8 cellular contexts compared by ENCODE assay signal in genomic region chr1:117928881-117929339, GRCh38. TPM values are rescaled to one million over a fixed set of nuclear protein-coding genes. Genes with fewer than 3 reads are reported as not detected.
DNase-seq lines count a peak whose midpoint lies in the region; ATAC-seq and TF ChIP-seq lines count a peak whose summit lies in the region.

No MANE protein-coding gene starts in this region.

- H2AFZ ChIP-seq in IMR-90 (replicated peaks; ENCODE audit: low read length, poor library complexity) (peak overlapping the region; percentile 99), hepatocyte (peak overlapping the region; percentile 92)

- dilution Hi-C loops in IMR-90 (cut with HindIII; ENCODE audit: low sequenced_read_pairs, unreplicated experiment): no loop called here

- no peak overlapping the region for H2BK15ac ChIP-seq in IMR-90 (ENCODE audit: low read depth, low read length)

- ATAC-seq in GM21737 (IDR thresholded peaks at IDR 0.05; ENCODE audit: unreplicated experiment) (peak; percentile 42), IMR-90 (ENCODE audit: low read depth) (peak; percentile 79)

- H4K20me1 ChIP-seq in IMR-90 (ENCODE audit: insufficient read depth, low read length): peaks cover 8% of the 10 kb centered on the region; the same call in 1 of the 2 replicates
- H4K20me1 ChIP-seq in hepatocyte (ENCODE audit: insufficient read depth, poor library complexity, severe bottlenecking): no peaks in the 10 kb centered on the region

- in situ Hi-C loops in IMR-90 (cut with MboI; ENCODE audit: low sequenced_read_pairs): no loop called here
- in situ Hi-C loops in astrocyte of the spinal cord (cut with HindIII; ENCODE audit: low sequenced_read_pairs): no loop called here

- peak overlapping the region; percentile 78 for H3K23ac ChIP-seq in IMR-90 (ENCODE audit: low read depth, low read length)

- 0% methylated on average over 5 of the region's 24 CpGs; no CpG with 5 or more reads in 1 of the 2 experiments for WGBS in IMR-90 (ENCODE audit: extremely low coverage in 2 of 2, insufficient read length in 1 of 2), 2 experiments
- WGBS in hepatocyte (ENCODE audit: low lambda C conversion rate, missing lambda C conversion rate): 2% methylated on average over 24 of the region's 24 CpGs

- BruUV-seq in IMR-90 (replicated peaks; lab: Mats Ljungman, UMichigan): no TSS peak

- no peaks in the 10 kb centered on the region; the same call in 1 of the 2 replicates for H3K36me3 ChIP-seq in GM06990 (ENCODE audit: control insufficient read depth, insufficient read depth, low read length)
- H3K36me3 ChIP-seq in IMR-90 (ENCODE audit: control insufficient read depth, insufficient read depth, low read length): peaks cover 1% of the 10 kb centered on the region; the same call in 1 of the 2 replicates
- no peaks in the 10 kb centered on the region for H3K36me3 ChIP-seq in hepatocyte (replicated peaks; ENCODE audit: insufficient read depth, low read depth)

- TF ChIP-seq POLR2A in IMR-90 (IDR thresholded peaks at IDR 0.05; ENCODE audit: low read depth, low read length): no peak

- TF ChIP-seq RAD21 in IMR-90 (IDR thresholded peaks at IDR 0.05; ENCODE audit: low read length): peak; percentile 45

- TF ChIP-seq CTCF in GM06990 (IDR thresholded peaks at IDR 0.05; ENCODE audit: insufficient read depth, low read length, poor library complexity, severe bottlenecking) (no peak), IMR-90 (conservative IDR thresholded peaks at IDR 0.05; ENCODE audit: low read depth, low read length) (peak; percentile 41), astrocyte of the spinal cord (IDR thresholded peaks at IDR 0.05; ENCODE audit: low read depth, low read length) (peak; percentile 26), hepatocyte (IDR thresholded peaks at IDR 0.05; ENCODE audit: poor library complexity) (peak; percentile 5)

- H3K4me2 ChIP-seq in IMR-90 (ENCODE audit: low read depth, low read length) (peak overlapping the region; percentile 85), hepatocyte (peak overlapping the region; percentile 86)

- peak overlapping the region; percentile 70 for H3K9ac ChIP-seq in IMR-90 (ENCODE audit: low read depth, low read length)

- DNase-seq in GM06990 (ENCODE audit: extremely low read depth, insufficient read length): no peak
- peak; percentile 63 for DNase-seq in IMR-90
- DNase-seq in SHP77 treated with DMSO at 0.1 percent for 48 hours (lab: John Stamatoyannopoulos, UW): peak; percentile 18
- peak; percentile 60 for DNase-seq in astrocyte of the spinal cord (ENCODE audit: low read depth, low spot score)
- peak; percentile 79 for DNase-seq in hepatocyte (ENCODE audit: low spot score)
- DNase-seq in pulmonary artery endothelial cell (ENCODE audit: low read depth, low spot score): peak; percentile 29
- no peak for DNase-seq in NCI-H1694 treated with DMSO at 0.1 percent for 48 hours (lab: John Stamatoyannopoulos, UW)

- no peaks in the 10 kb centered on the region for H3K9me2 ChIP-seq in hepatocyte (replicated peaks; ENCODE audit: insufficient read depth)

- H3K4me1 ChIP-seq in IMR-90 (ENCODE audit: control insufficient read depth, insufficient read depth, low read length) (0 out of 2 replicates have a peak, but pooled peaks cover 3% of the 10 kb centered on the region), hepatocyte (ENCODE audit: insufficient read depth) (peaks cover 18% of the 10 kb centered on the region)

- H2BK20ac ChIP-seq in IMR-90 (ENCODE audit: low read depth, low read length): no peak overlapping the region

- H3K9me3 ChIP-seq in IMR-90 (ENCODE audit: control insufficient read depth, insufficient read depth, low read length) (no peaks in the 10 kb centered on the region), hepatocyte (ENCODE audit: low read depth) (no peaks in the 10 kb centered on the region)

- no peak overlapping the region for H3K18ac ChIP-seq in IMR-90 (ENCODE audit: low read depth, low read length)

- H2BK5ac ChIP-seq in IMR-90 (ENCODE audit: low read depth, low read length, poor library complexity, severe bottlenecking): peak overlapping the region; percentile 31

- H4K91ac ChIP-seq in IMR-90 (ENCODE audit: insufficient read depth, low read depth, low read length): no peak overlapping the region

- H2AK5ac ChIP-seq in IMR-90 (ENCODE audit: low read depth, low read length): peak overlapping the region; percentile 54; the same call in 1 of the 2 replicates

- peaks cover 3% of the 10 kb centered on the region for H3K9me1 ChIP-seq in IMR-90 (ENCODE audit: insufficient read depth, low read length)

- POLR2A ChIA-PET in IMR-90 (lab: Charles Lee; ENCODE audit: unreplicated experiment): no interaction called here

- peak overlapping the region; percentile 79 for H3K27ac ChIP-seq in IMR-90 (ENCODE audit: insufficient read depth, low read length)
- peak overlapping the region; percentile 88 for H3K27ac ChIP-seq in hepatocyte

- H3K14ac ChIP-seq in IMR-90 (replicated peaks; ENCODE audit: low read depth, low read length): 0 out of 2 replicates have a peak overlapping the region, but pooled peaks have one; percentile 65

- peaks cover 15 to 74% of the 10 kb centered on the region in 2 experiments for H3K79me1 ChIP-seq in IMR-90 (ENCODE audit: low read depth in 1 of 2, low read length in 2 of 2)

- no peak overlapping the region for H2BK120ac ChIP-seq in IMR-90 (ENCODE audit: low read depth, low read length)

- H3K79me2 ChIP-seq in hepatocyte: peaks cover 86% of the 10 kb centered on the region

- intact Hi-C loops in IMR-90 (cut with micrococcal nuclease): loop anchor here (1.0 to 10.0 kb wide), 3 partner anchors 59 to 1783 kb away; partner anchors contain the start of genes PHGDH and TTF2

- CTCF ChIA-PET in IMR-90 (lab: Yijun Ruan, JAX): interaction anchor here (0.6 to 1.4 kb wide), 4 partner anchors 18 to 175 kb away, joined by 3 to 4 read pairs (median 3); no protein-coding TSS in a partner anchor

- H3K4me3 ChIP-seq in GM06990 (replicated peaks; ENCODE audit: low read depth, low read length) (peak overlapping the region; percentile 99), IMR-90 (ENCODE audit: insufficient read depth, low read depth, low read length) (peak overlapping the region; percentile 89), astrocyte of the spinal cord (ENCODE audit: low read depth, low read length) (peak overlapping the region; percentile 71), hepatocyte (peak overlapping the region; percentile 55)

- peak overlapping the region; percentile 66 for H3K4ac ChIP-seq in IMR-90 (ENCODE audit: low read depth, low read length)

- peak overlapping the region in 1 of 2 experiments; percentile 54; a peak in 1 of 4 replicates for H4K8ac ChIP-seq in IMR-90 (ENCODE audit: low read depth in 2 of 2, low read length in 2 of 2)

- H3K27me3 ChIP-seq in GM06990 (replicated peaks; ENCODE audit: control insufficient read depth, insufficient read depth, low read length) (no peaks in the 10 kb centered on the region), IMR-90 (ENCODE audit: control insufficient read depth, insufficient read depth, low read length) (no peaks in the 10 kb centered on the region), hepatocyte (no peaks in the 10 kb centered on the region)

- peak overlapping the region; percentile 86 for H2AK9ac ChIP-seq in IMR-90 (replicated peaks; ENCODE audit: low read depth, low read length, poor library complexity)

- 0 out of 2 replicates have a peak overlapping the region, but pooled peaks have one; percentile 20 for H3K56ac ChIP-seq in IMR-90 (ENCODE audit: extremely low read depth, insufficient read depth, low read length)

- no peak overlapping the region for H4K5ac ChIP-seq in IMR-90 (ENCODE audit: low read depth, low read length)

TF ChIP-seq in IMR-90, 13 proteins besides CTCF, POLR2A, EP300 and RAD21:
- peak; percentile 28; the same call in 1 of the 2 replicates for TF ChIP-seq SMC3 (IDR thresholded peaks at IDR 0.05; ENCODE audit: low read depth, low read length)
- no peak for TF ChIP-seq MXI1 (IDR thresholded peaks at IDR 0.05; ENCODE audit: borderline replicate concordance, low read depth, low read length)
TF ChIP-seq in IMR-90: peak in this region for 1.

RNA-seq across cellular contexts. Expression of gene GDAP2, which starts 0.5 kb away (rescaled TPM):
- total RNA-seq in IMR-90 (2012; rRNA removed) (26.7 and 27.1 TPM in 2 replicates), hepatocyte (33.3 and 40.9 TPM in 2 replicates), pulmonary artery endothelial cell (14.0 and 23.2 TPM in 2 replicates)
- polyA plus RNA-seq in IMR-90 (2012; rRNA removed) (5.4 and 6.0 TPM in 2 replicates), hepatocyte (11.3 and 17.3 TPM in 2 replicates)
- 1.0 and 1.3 TPM in 2 replicates for polyA plus RNA-seq in IMR-90 (2012; cell fraction: cytosol; rRNA removed)
- polyA plus RNA-seq in IMR-90 (2012; cell fraction: nucleus; rRNA removed; ENCODE audit: low replicate concordance): 0.49 and 4.0 TPM in 2 replicates

RNA-seq across cellular contexts. Expression of gene WDR3, which starts 0.6 kb away (rescaled TPM):
- total RNA-seq in IMR-90 (2012; rRNA removed): 74.7 and 88.5 TPM in 2 replicates
- 15.3 and 16.7 TPM in 2 replicates for polyA plus RNA-seq in IMR-90 (2012; rRNA removed)
- 3.8 and 9.3 TPM in 2 replicates for polyA plus RNA-seq in IMR-90 (2012; cell fraction: cytosol; rRNA removed)
- 2.4 and 12.0 TPM in 2 replicates for polyA plus RNA-seq in IMR-90 (2012; cell fraction: nucleus; rRNA removed; ENCODE audit: low replicate concordance)
- total RNA-seq in hepatocyte: 24.3 and 30.9 TPM in 2 replicates
- 18.6 and 20.7 TPM in 2 replicates for polyA plus RNA-seq in hepatocyte
- total RNA-seq in pulmonary artery endothelial cell: 37.4 and 51.2 TPM in 2 replicates

Comparison
In these comparisons a context has a peak if more than half of its experiments do, and no peak if none do; other contexts are left out.
1. DNase-seq: peak in IMR-90 (single experiment), SHP77 treated with DMSO at 0.1 percent for 48 hours (single experiment), astrocyte of the spinal cord (single experiment), hepatocyte (single experiment) and pulmonary artery endothelial cell (single experiment); none in GM06990 (single experiment) and NCI-H1694 treated with DMSO at 0.1 percent for 48 hours (single experiment).
2. Peak in every context shown above with its lines, with median percentiles within 50 percentile points of each other: H3K4me3 ChIP-seq.